In the genomic region with DNA sequence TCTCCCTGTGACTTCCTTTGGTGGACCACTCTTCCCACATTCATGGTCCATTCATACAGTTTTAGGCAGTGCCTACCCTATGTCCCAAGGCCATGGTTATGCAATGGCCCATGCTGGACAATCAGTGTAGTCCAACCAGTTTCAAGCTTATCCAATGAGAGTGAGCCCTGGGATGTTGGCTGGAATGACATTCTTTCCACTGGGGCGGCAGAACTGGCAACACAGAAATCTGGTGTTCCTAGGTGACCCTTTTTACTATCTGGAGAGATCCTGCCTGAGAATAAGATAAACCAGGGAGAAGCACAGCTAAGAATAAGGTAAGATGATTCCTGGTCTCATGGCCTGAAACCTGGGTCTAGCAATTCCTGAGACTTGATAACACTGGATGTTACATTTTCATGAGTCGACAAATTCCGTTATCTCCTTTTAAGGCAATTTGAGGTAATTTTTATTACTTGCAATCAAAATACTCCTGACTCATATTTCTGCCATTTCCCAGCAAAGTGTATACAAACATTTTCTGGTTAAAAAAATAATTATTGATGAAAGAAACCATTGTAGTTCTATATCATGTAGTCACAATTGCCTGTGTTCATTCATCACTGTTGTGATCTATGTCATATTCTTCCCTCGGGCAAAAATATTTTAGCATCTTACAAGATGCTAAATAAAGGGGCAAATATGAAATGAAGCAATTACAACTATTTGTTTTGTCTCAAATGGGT, we compare ENCODE assay signal across 20 cellular contexts.
DNase-seq lines count a peak whose midpoint lies in the region; ATAC-seq, FAIRE-seq and TF ChIP-seq lines count a peak whose summit lies in the region.
"Had no signal": no experiment of that assay in that cellular context is flagged by ENCODE, and none has a peak within 500 bp of the region (broad histone marks: within the 10 kb centered on the region; RNA-seq: fewer than 3 reads in every experiment).

No MANE protein-coding gene starts in this region.

- peaks cover 2% of the 10 kb centered on the region for H3K27me3 Mint-ChIP-seq in GM23338 (ENCODE audit: insufficient read depth, low read depth, poor library complexity)
- H3K27me3 Mint-ChIP-seq in activated T-helper 1 cell treated with anti-CD3 and anti-CD28 coated beads, Interleukin-12 subunit alpha, Interleukin-12 subunit beta, Interleukin-2, Interleukin-4 antibody, amounts not matched to agents 30 ng/mL and 10 ng/mL and 1 ng/mL, durations not matched to agents 14 hours and 24 hours and 36 hours (ENCODE audit: insufficient read depth): no peaks in the 10 kb centered on the region
- H3K27me3 Mint-ChIP-seq: CD4-positive, alpha-beta memory T cell; IgD-negative memory B cell had no signal

- H3K36me3 ChIP-seq in GM23338 (ENCODE audit: insufficient read depth): no peaks in the 10 kb centered on the region
- H3K36me3 ChIP-seq in K562 (ENCODE audit: control insufficient read depth, insufficient read depth, low read length): no peaks in the 10 kb centered on the region
- peaks cover 0 to 22% of the 10 kb centered on the region in 2 donors for H3K36me3 ChIP-seq in neuronal stem cell (replicated peaks in 1 of 2; ENCODE audit: control insufficient read depth in 2 of 2, insufficient read depth in 2 of 2, low read length in 2 of 2)
- H3K36me3 ChIP-seq: BE2C had no signal

- FAIRE-seq in K562 (lab: Jason Lieb, UNC): no peak
- FAIRE-seq: A204.1, D721Med, GM12878, GM18507 had no signal

- H2BK15ac ChIP-seq in neuronal stem cell (ENCODE audit: low read length): no peak overlapping the region

- H3K9ac ChIP-seq in K562 (ENCODE audit: insufficient read depth in 1 of 2, low read depth in 2 of 2, low read length in 2 of 2) (no peak overlapping the region), neuronal stem cell (ENCODE audit: low read depth, low read length, poor library complexity) (no peak overlapping the region)
- H3K9ac ChIP-seq: KMS-11 had no signal

- H2BK120ac ChIP-seq in neuronal stem cell (ENCODE audit: low read depth, low read length): no peak overlapping the region

- WGBS in K562 (ENCODE audit: insufficient coverage, low coverage, missing lambda C conversion rate): 3% methylated on average over 4 of the region's 4 CpGs
- WGBS in neuronal stem cell (ENCODE audit: extremely low coverage in 2 of 2, insufficient read length in 2 of 2, insufficient replicate concordance in 1 of 2), 2 donors: no CpG with 5 or more reads among the region's 4 CpGs

- H3K9me2 ChIP-seq in GM23338 (ENCODE audit: insufficient read depth): 0 out of 2 replicates have a peak, but pooled peaks cover 5% of the 10 kb centered on the region

- H3K9me3 Mint-ChIP-seq in GM23338: no peaks in the 10 kb centered on the region
- H3K9me3 Mint-ChIP-seq in activated T-helper 1 cell treated with anti-CD3 and anti-CD28 coated beads, Interleukin-12 subunit alpha, Interleukin-12 subunit beta, Interleukin-2, Interleukin-4 antibody, amounts not matched to agents 30 ng/mL and 10 ng/mL and 1 ng/mL, durations not matched to agents 14 hours and 24 hours and 36 hours: no peaks in the 10 kb centered on the region

- no peak overlapping the region for H3K27ac ChIP-seq in GM23338 (ENCODE audit: low read depth)
- H3K27ac ChIP-seq in K562 (ENCODE audit: extremely low read depth, low read depth, low read length): no peak overlapping the region
- H3K27ac ChIP-seq in neuronal stem cell (replicated peaks; ENCODE audit: low read length): no peak overlapping the region
- H3K27ac ChIP-seq: C4-2B, KMS-11 had no signal

- H3K4me2 ChIP-seq in GM23338 (no peak overlapping the region), K562 (ENCODE audit: insufficient read depth, low read length) (no peak overlapping the region), neuronal stem cell (ENCODE audit: insufficient read depth, low read length, poor library complexity, severe bottlenecking) (no peak overlapping the region)
- H3K4me2 ChIP-seq: KMS-11 had no signal

- TF ChIP-seq RAD21 in K562 (CRISPR knock-in tag; conservative IDR thresholded peaks at IDR 0.05 in 1 of 2, IDR thresholded peaks at IDR 0.05 in 1 of 2): no peak

- H3K4me3 ChIP-seq in GM23338 (no peak overlapping the region), K562 (no peak overlapping the region), neuronal stem cell (ENCODE audit: low read length in 2 of 2) (no peak overlapping the region)
- H3K4me3 ChIP-seq: GM12878 had no signal

- no peak for TF ChIP-seq POLR2A in K562 (conservative IDR thresholded peaks at IDR 0.05)

- no peak for ATAC-seq in GM23338
- no peak for ATAC-seq in K562
- ATAC-seq: GM12878 had no signal

- POLR2A ChIA-PET in K562 (lab: Yijun Ruan, JAX): no interaction called here

- H4K91ac ChIP-seq in neuronal stem cell (ENCODE audit: low read depth, low read length, poor library complexity): no peak overlapping the region

- no peak overlapping the region for H2BK12ac ChIP-seq in neuronal stem cell (ENCODE audit: low read length)

- no peak for TF ChIP-seq CTCF in GM23338 (conservative IDR thresholded peaks at IDR 0.05; ENCODE audit: low read depth in 2 of 2)
- TF ChIP-seq CTCF in K562 (IDR thresholded peaks at IDR 0.05 in 2 of 3, conservative IDR thresholded peaks at IDR 0.05 in 1 of 3; ENCODE audit: insufficient read depth in 2 of 3, low read depth in 1 of 3, low read length in 3 of 3): no peak

- no peak overlapping the region for H2BK5ac ChIP-seq in neuronal stem cell (ENCODE audit: low read length)

- H2AFZ ChIP-seq in GM23338 (no peak overlapping the region), K562 (ENCODE audit: low read depth, low read length) (no peak overlapping the region), neuronal stem cell (ENCODE audit: low read length) (no peak overlapping the region)

- CTCF ChIA-PET in K562 (lab: Yijun Ruan, JAX; ENCODE audit: low intra/inter-chr PET ratio): no interaction called here

- TF ChIP-seq EP300 in K562 (IDR thresholded peaks at IDR 0.05; ENCODE audit: low read length): no peak

- H2AK5ac ChIP-seq in neuronal stem cell (ENCODE audit: low read depth, low read length): no peak overlapping the region

- intact Hi-C loops in K562 (cut with micrococcal nuclease): no loop called here
- intact Hi-C loops in activated T-helper 1 cell treated with anti-CD3 and anti-CD28 coated beads, Interleukin-12 subunit alpha, Interleukin-12 subunit beta, Interleukin-2, Interleukin-4 antibody, amounts not matched to agents 30 ng/mL and 10 ng/mL and 1 ng/mL, durations not matched to agents 14 hours and 24 hours and 36 hours (cut with micrococcal nuclease): no loop called here

- no TSS peak for BruUV-seq in K562 (replicated peaks; lab: Mats Ljungman, UMichigan)

- H3K4me1 Mint-ChIP-seq in GM23338: no peaks in the 10 kb centered on the region
- no peaks in the 10 kb centered on the region for H3K4me1 Mint-ChIP-seq in activated T-helper 1 cell treated with anti-CD3 and anti-CD28 coated beads, Interleukin-12 subunit alpha, Interleukin-12 subunit beta, Interleukin-2, Interleukin-4 antibody, amounts not matched to agents 30 ng/mL and 10 ng/mL and 1 ng/mL, durations not matched to agents 14 hours and 24 hours and 36 hours (ENCODE audit: low read depth)
- H3K4me1 Mint-ChIP-seq: CD4-positive, alpha-beta memory T cell had no signal

- no peak overlapping the region for H3K18ac ChIP-seq in neuronal stem cell (ENCODE audit: low read length)

- no peaks in the 10 kb centered on the region for H3F3A ChIP-seq in GM23338 (replicated peaks; ENCODE audit: low read depth)

- H3K27ac Mint-ChIP-seq in GM23338: 0 out of 2 replicates have a peak overlapping the region, but pooled peaks have one; percentile 31
- no peak overlapping the region for H3K27ac Mint-ChIP-seq in activated T-helper 1 cell treated with anti-CD3 and anti-CD28 coated beads, Interleukin-12 subunit alpha, Interleukin-12 subunit beta, Interleukin-2, Interleukin-4 antibody, amounts not matched to agents 30 ng/mL and 10 ng/mL and 1 ng/mL, durations not matched to agents 14 hours and 24 hours and 36 hours
- H3K27ac Mint-ChIP-seq: CD4-positive, alpha-beta memory T cell; IgD-negative memory B cell had no signal

- H3K4me1 ChIP-seq in GM23338 (ENCODE audit: insufficient read depth) (no peaks in the 10 kb centered on the region), K562 (replicated peaks in 1 of 2; ENCODE audit: control insufficient read depth in 2 of 2, insufficient read depth in 2 of 2, low read length in 2 of 2) (no peaks in the 10 kb centered on the region), neuronal stem cell (ENCODE audit: control insufficient read depth in 2 of 2, insufficient read depth in 1 of 2, low read depth in 1 of 2, low read length in 2 of 2) (no peaks in the 10 kb centered on the region)
- H3K4me1 ChIP-seq: BE2C had no signal

- H3K9me3 ChIP-seq in K562 (replicated peaks; ENCODE audit: control insufficient read depth, insufficient read depth, low read depth, low read length): no peaks in the 10 kb centered on the region
- H3K9me3 ChIP-seq in neuronal stem cell (replicated peaks in 1 of 2; ENCODE audit: control insufficient read depth in 2 of 2, insufficient read depth in 1 of 2, low read depth in 1 of 2, low read length in 2 of 2): no peaks in the 10 kb centered on the region
- H3K9me3 ChIP-seq: BE2C had no signal

- no peak overlapping the region for H3K23ac ChIP-seq in neuronal stem cell (ENCODE audit: low read depth, low read length, poor library complexity)

- peak overlapping the region; percentile 52 for H4K8ac ChIP-seq in neuronal stem cell (ENCODE audit: low read depth, low read length)

- H3K9me1 ChIP-seq in K562 (ENCODE audit: control insufficient read depth, insufficient read depth, low read length): no peaks in the 10 kb centered on the region

- H3K4ac ChIP-seq in neuronal stem cell (ENCODE audit: low read length): no peak overlapping the region

- no peak overlapping the region for H3K14ac ChIP-seq in neuronal stem cell (ENCODE audit: low read length)

- no peaks in the 10 kb centered on the region for H3K79me1 ChIP-seq in neuronal stem cell (ENCODE audit: low read depth, low read length)

- no peaks in the 10 kb centered on the region for H3K36me3 Mint-ChIP-seq in GM23338 (ENCODE audit: low read depth)
- no peaks in the 10 kb centered on the region for H3K36me3 Mint-ChIP-seq in activated T-helper 1 cell treated with anti-CD3 and anti-CD28 coated beads, Interleukin-12 subunit alpha, Interleukin-12 subunit beta, Interleukin-2, Interleukin-4 antibody, amounts not matched to agents 30 ng/mL and 10 ng/mL and 1 ng/mL, durations not matched to agents 14 hours and 24 hours and 36 hours (ENCODE audit: low read depth)
- H3K36me3 Mint-ChIP-seq: CD4-positive, alpha-beta memory T cell; IgD-negative memory B cell had no signal

- H3K27me3 ChIP-seq in GM23338 (ENCODE audit: insufficient read depth): no peaks in the 10 kb centered on the region
- no peaks in the 10 kb centered on the region for H3K27me3 ChIP-seq in K562 (ENCODE audit: control insufficient read depth in 2 of 2, insufficient read depth in 2 of 2, low read length in 2 of 2)
- H3K27me3 ChIP-seq in neuronal stem cell (ENCODE audit: control insufficient read depth in 3 of 3, insufficient read depth in 3 of 3, low read depth in 1 of 3, low read length in 3 of 3): no peaks in the 10 kb centered on the region
- H3K27me3 ChIP-seq: BE2C had no signal

- H4K20me1 ChIP-seq in GM23338 (replicated peaks; ENCODE audit: insufficient read depth): no peaks in the 10 kb centered on the region
- H4K20me1 ChIP-seq in K562 (replicated peaks; ENCODE audit: control insufficient read depth, insufficient read depth, low read length): no peaks in the 10 kb centered on the region

- H3K79me2 ChIP-seq in GM23338 (replicated peaks; ENCODE audit: insufficient read depth): no peaks in the 10 kb centered on the region
- no peaks in the 10 kb centered on the region for H3K79me2 ChIP-seq in K562 (ENCODE audit: control insufficient read depth, insufficient read depth, low read length)

- no peak overlapping the region for H3K4me3 Mint-ChIP-seq in GM23338
- H3K4me3 Mint-ChIP-seq in activated T-helper 1 cell treated with anti-CD3 and anti-CD28 coated beads, Interleukin-12 subunit alpha, Interleukin-12 subunit beta, Interleukin-2, Interleukin-4 antibody, amounts not matched to agents 30 ng/mL and 10 ng/mL and 1 ng/mL, durations not matched to agents 14 hours and 24 hours and 36 hours: no peak overlapping the region
- H3K4me3 Mint-ChIP-seq: CD4-positive, alpha-beta memory T cell; IgD-negative memory B cell had no signal

- DNase-seq in EH (ENCODE audit: low read depth) (peak; percentile 5), GM23338 (ENCODE audit: low spot score) (no peak), K562 (ENCODE audit: extremely low read depth in 1 of 4, low spot score in 3 of 4) (no peak), neuronal stem cell (ENCODE audit: low spot score) (no peak), NCI-H1436 (lab: John Stamatoyannopoulos, UW) (no peak)
- no peak for DNase-seq in activated T-helper 1 cell treated with anti-CD3 and anti-CD28 coated beads, Interleukin-12 subunit alpha, Interleukin-12 subunit beta, Interleukin-2, Interleukin-4 antibody, amounts not matched to agents 30 ng/mL and 10 ng/mL and 1 ng/mL, durations not matched to agents 14 hours and 24 hours and 36 hours (ENCODE audit: low spot score)
- no peak for DNase-seq in central memory CD4-positive, alpha-beta T cell
- DNase-seq: BE2C; CD4-positive, alpha-beta memory T cell; COR-L47; DMS153; DMS79 treated with DMSO at 0.1 percent for 48 hours; H7 had no signal

- in situ Hi-C loops in K562 (cut with MboI): no loop called here
